In the genomic region with DNA sequence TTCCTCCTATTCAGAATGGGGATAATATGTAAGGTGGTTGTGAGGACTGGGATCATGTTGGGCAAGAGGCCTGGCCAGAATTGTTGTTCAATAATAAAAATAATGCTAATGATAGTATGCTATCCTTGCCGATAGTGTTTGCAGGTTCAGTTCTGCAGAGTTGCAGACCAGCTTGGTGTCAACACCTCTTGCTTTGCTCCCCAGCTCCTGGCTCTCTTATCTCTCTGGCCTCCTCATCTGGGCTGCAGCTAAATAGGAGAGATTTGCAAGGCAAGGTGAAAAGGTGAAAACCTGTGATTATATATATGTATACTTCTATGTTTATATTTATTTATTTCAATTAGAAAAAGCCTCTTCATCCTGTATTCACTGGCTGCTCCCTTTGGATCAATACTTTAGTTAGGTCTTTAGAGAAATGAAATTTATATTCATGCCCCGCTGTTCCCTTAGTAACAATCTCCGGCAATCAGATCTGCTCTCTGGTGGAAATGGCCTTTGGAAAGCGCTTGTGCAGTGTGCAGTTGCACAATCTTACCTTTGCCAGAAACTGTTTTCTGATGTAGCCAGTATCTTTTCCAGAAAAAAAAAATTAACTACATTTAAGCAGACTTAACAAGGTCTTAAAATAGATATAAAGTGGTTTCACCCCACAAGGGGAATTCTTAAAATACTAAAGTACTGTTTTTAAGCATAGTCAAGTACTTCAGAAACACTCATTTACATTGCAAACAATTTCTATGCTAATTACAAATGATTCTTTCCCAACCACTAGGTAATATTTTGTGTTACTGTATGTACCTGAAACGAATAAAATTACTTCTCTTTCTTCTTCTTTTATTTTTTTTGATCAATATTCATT, we compare ENCODE assay signal across 12 cellular contexts. TPM values are rescaled to one million over a fixed set of nuclear protein-coding genes. Genes with fewer than 3 reads are reported as not detected.
"Had no signal": no experiment of that assay in that cellular context is flagged by ENCODE, and none has a peak within 500 bp of the region (broad histone marks: within the 10 kb centered on the region; RNA-seq: fewer than 3 reads in every experiment).

No MANE protein-coding gene starts in this region.

- H3K4me3 ChIP-seq: dorsolateral prefrontal cortex, esophagus squamous epithelium, skin epidermis, tibial artery had no signal

- H3K27ac ChIP-seq: dorsolateral prefrontal cortex, esophagus squamous epithelium, foreskin keratinocyte, skin epidermis, tibial artery had no signal

- DNase-seq: activated CD4-positive, alpha-beta T cell treated with anti-CD3 and anti-CD28 coated beads, Interleukin-2, amount 50 U/mL, for 1 hour; activated T-cell treated with anti-CD3 and anti-CD28 coated beads, Interleukin-2, amount 50 U/mL, for 1 hour; amniotic stem cell; dorsolateral prefrontal cortex; esophagus squamous epithelium; foreskin keratinocyte; left cardiac atrium; mesendoderm; occipital lobe; tibial artery had no signal

- H3K27me3 ChIP-seq: dorsolateral prefrontal cortex, esophagus squamous epithelium, foreskin keratinocyte had no signal

- ATAC-seq: foreskin keratinocyte had no signal

- H3K4me1 ChIP-seq: esophagus squamous epithelium, foreskin keratinocyte, tibial artery had no signal

- H3K9me3 ChIP-seq: esophagus squamous epithelium, tibial artery had no signal

- H3K36me3 ChIP-seq: esophagus squamous epithelium, tibial artery had no signal

RNA-seq across cellular contexts. Expression of a gene that starts 25.1 kb away (rescaled TPM):
- total RNA-seq: foreskin keratinocyte; T-helper 2 cell treated with Interferon-gamma antibody and Interleukin-4, amounts not matched to agents 100 ng/mL and 5 ng/mL, for 36 hours had no signal

RNA-seq across cellular contexts. Expression of a gene that starts 44.5 kb away (rescaled TPM):
- total RNA-seq: foreskin keratinocyte; left cardiac atrium; occipital lobe; T-helper 2 cell treated with Interferon-gamma antibody and Interleukin-4, amounts not matched to agents 100 ng/mL and 5 ng/mL, for 36 hours had no signal
